In genomic region chr16:3712830-3713476, GRCh38 we compare ENCODE assay signal across 1 cellular context.
TF ChIP-seq lines count a peak whose summit lies in the region.

No MANE protein-coding gene starts in this region.

TF ChIP-seq in WTC11, 78 proteins besides CTCF, POLR2A, EP300 and RAD21:
- no peak for TF ChIP-seq SMAD4 (CRISPR knock-in tag; IDR thresholded peaks at IDR 0.05)
- TF ChIP-seq MLX (CRISPR knock-in tag; IDR thresholded peaks at IDR 0.05), result no peak
- TF ChIP-seq SMAD3 (CRISPR knock-in tag; IDR thresholded peaks at IDR 0.05; ENCODE audit: borderline replicate concordance), result no peak
- TF ChIP-seq NR1H2 (CRISPR knock-in tag; IDR thresholded peaks at IDR 0.05), result no peak
- TF ChIP-seq MXD4 (CRISPR knock-in tag; IDR thresholded peaks at IDR 0.05; ENCODE audit: borderline replicate concordance), result no peak
- TF ChIP-seq GRHL2 (CRISPR knock-in tag; IDR thresholded peaks at IDR 0.05; ENCODE audit: insufficient replicate concordance, severe bottlenecking), result no peak
- no peak for TF ChIP-seq TCF7 (CRISPR knock-in tag; IDR thresholded peaks at IDR 0.05; ENCODE audit: low read depth)
- TF ChIP-seq FOXJ3 (CRISPR knock-in tag; IDR thresholded peaks at IDR 0.05; ENCODE audit: borderline replicate concordance), result no peak
- no peak for TF ChIP-seq STAT6 (CRISPR knock-in tag; conservative IDR thresholded peaks at IDR 0.05; ENCODE audit: low read depth)
- no peak for TF ChIP-seq TEAD4 (CRISPR knock-in tag; IDR thresholded peaks at IDR 0.05)
- no peak for TF ChIP-seq CBFB (CRISPR knock-in tag; IDR thresholded peaks at IDR 0.05; ENCODE audit: low read depth)
- no peak for TF ChIP-seq ATF2 (CRISPR knock-in tag; IDR thresholded peaks at IDR 0.05; ENCODE audit: borderline replicate concordance, low read depth)
- no peak for TF ChIP-seq ZNF416 (CRISPR knock-in tag; IDR thresholded peaks at IDR 0.05)
- no peak for TF ChIP-seq GTF2I (CRISPR knock-in tag; conservative IDR thresholded peaks at IDR 0.05)
- no peak for TF ChIP-seq IRF1 (CRISPR knock-in tag; IDR thresholded peaks at IDR 0.05)
- TF ChIP-seq JUN (CRISPR knock-in tag; IDR thresholded peaks at IDR 0.05), result no peak
- TF ChIP-seq ATF6 (CRISPR knock-in tag; IDR thresholded peaks at IDR 0.05), result no peak
- TF ChIP-seq ZNF281 (CRISPR knock-in tag; IDR thresholded peaks at IDR 0.05), result no peak
